ENCODE assay signal across 13 cellular contexts in the genomic region with DNA sequence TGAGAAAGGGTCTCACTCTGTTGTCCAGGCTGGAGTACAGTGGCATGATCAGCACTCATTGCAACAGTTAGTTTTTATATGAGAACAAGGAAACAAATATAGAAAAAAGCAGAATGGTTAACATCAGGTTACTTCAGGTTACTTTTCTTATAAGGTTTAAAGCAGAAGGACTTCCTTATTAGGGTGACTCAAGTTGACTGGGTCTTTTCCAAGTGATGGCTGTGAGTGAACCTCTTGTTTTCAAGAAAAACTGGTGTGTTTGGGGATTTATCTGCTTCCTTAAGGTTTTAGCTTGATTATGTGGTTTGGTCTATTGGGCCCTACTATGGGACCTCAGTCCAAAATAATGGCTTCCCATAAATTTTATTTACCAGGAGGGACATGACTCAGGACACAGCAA.
DNase-seq lines count a peak whose midpoint lies in the region; ATAC-seq, FAIRE-seq and TF ChIP-seq lines count a peak whose summit lies in the region.
"Had no signal": no experiment of that assay in that cellular context is flagged by ENCODE, and none has a peak within 500 bp of the region (broad histone marks: within the 10 kb centered on the region; RNA-seq: fewer than 3 reads in every experiment).

No MANE protein-coding gene starts in this region.

- no peaks in the 10 kb centered on the region for H3K9me3 ChIP-seq in prostate gland
- no peaks in the 10 kb centered on the region for H3K9me3 ChIP-seq in CD4-positive, alpha-beta T cell (ENCODE audit: control insufficient read depth, low read length)

- no peak overlapping the region for H3K4me3 Mint-ChIP-seq in CD4-positive, alpha-beta T cell
- no peak overlapping the region for H3K4me3 Mint-ChIP-seq in T-helper 2 cell treated with Interferon-gamma antibody and Interleukin-4, amounts not matched to agents 5 μg/mL and 100 μg/mL, for 36 hours
- H3K4me3 Mint-ChIP-seq: activated naive CD8-positive, alpha-beta T cell treated with anti-CD3 and anti-CD28 coated beads, Interleukin-2, amount 10 ng/mL, durations not matched to agents 7 days and 5 days had no signal

- TF ChIP-seq CTCF in prostate gland (IDR thresholded peaks at IDR 0.05): no peak
- no peak for TF ChIP-seq CTCF in CD4-positive, alpha-beta T cell (IDR thresholded peaks at IDR 0.05)

- no peak for TF ChIP-seq POLR2A in prostate gland (IDR thresholded peaks at IDR 0.05)

- H3K27ac ChIP-seq in epithelial cell of prostate: peak overlapping the region; percentile 73
- H3K27ac ChIP-seq in prostate gland: no peak overlapping the region
- no peak overlapping the region for H3K27ac ChIP-seq in CD4-positive, alpha-beta T cell (ENCODE audit: low read depth, low read length)

- H3K4me1 ChIP-seq in prostate gland (replicated peaks): no peaks in the 10 kb centered on the region

- CTCF ChIA-PET in CD4-positive, alpha-beta T cell (lab: Charles Lee): interaction anchor here (0.8 to 1.3 kb wide), 2 partner anchors 88 to 101 kb away, joined by 3 read pairs; no protein-coding TSS in a partner anchor

- DNase-seq in Daoy (ENCODE audit: low read depth) (peak; percentile 22), RCC 7860 (ENCODE audit: low spot score) (no peak), epithelial cell of prostate (ENCODE audit: low read depth, low spot score) (peak; percentile 62), prostate gland (ENCODE audit: low spot score) (peak; percentile 13), NCI-H1694 treated with DMSO at 0.1 percent for 48 hours (lab: John Stamatoyannopoulos, UW) (no peak), SKM-1 treated with dmso at 0.1 percent for 144 hours (lab: John Stamatoyannopoulos, UW; ENCODE audit: unreplicated experiment) (no peak)
- DNase-seq in CD4-positive, alpha-beta T cell: no peak
- DNase-seq in T-helper 2 cell treated with Interferon-gamma antibody and Interleukin-4, amounts not matched to agents 5 μg/mL and 100 μg/mL, for 36 hours (ENCODE audit: low spot score): no peak
- DNase-seq: activated naive CD8-positive, alpha-beta T cell treated with anti-CD3 and anti-CD28 coated beads, Interleukin-2, amount 10 ng/mL, durations not matched to agents 7 days and 5 days; CD4-positive, CD25-positive, alpha-beta regulatory T cell; effector CD8-positive, alpha-beta T cell; NCI-H510A treated with DMSO at 0.1 percent for 48 hours; Right ventricle myocardium superior had no signal

- POLR2A ChIA-PET in CD4-positive, alpha-beta T cell (lab: Charles Lee): interaction anchor here (0.7 to 1.8 kb wide), 3 partner anchors 17 to 99 kb away, joined by 4 to 7 read pairs (median 6); a partner anchor contains a TSS

- H3K27ac Mint-ChIP-seq in CD4-positive, alpha-beta T cell: no peak overlapping the region
- no peak overlapping the region for H3K27ac Mint-ChIP-seq in T-helper 2 cell treated with Interferon-gamma antibody and Interleukin-4, amounts not matched to agents 5 μg/mL and 100 μg/mL, for 36 hours
- H3K27ac Mint-ChIP-seq: activated naive CD8-positive, alpha-beta T cell treated with anti-CD3 and anti-CD28 coated beads, Interleukin-2, amount 10 ng/mL, durations not matched to agents 7 days and 5 days had no signal

- H3K36me3 ChIP-seq in prostate gland: no peaks in the 10 kb centered on the region

- H3K27me3 ChIP-seq in prostate gland (replicated peaks; ENCODE audit: insufficient read depth): no peaks in the 10 kb centered on the region
- no peaks in the 10 kb centered on the region for H3K27me3 ChIP-seq in CD4-positive, alpha-beta T cell (ENCODE audit: control insufficient read depth, insufficient read depth, low read length)

- FAIRE-seq in RCC 7860 (lab: Jason Lieb, UNC): peak; percentile 47

- no peak for ATAC-seq in CD4-positive, alpha-beta T cell (ENCODE audit: poor library complexity)

- H3K4me1 Mint-ChIP-seq in CD4-positive, alpha-beta T cell (ENCODE audit: low read depth): peaks cover 23% of the 10 kb centered on the region
- peaks cover 30% of the 10 kb centered on the region for H3K4me1 Mint-ChIP-seq in T-helper 2 cell treated with Interferon-gamma antibody and Interleukin-4, amounts not matched to agents 5 μg/mL and 100 μg/mL, for 36 hours (ENCODE audit: low read depth)

- peaks cover 5% of the 10 kb centered on the region for H3K36me3 Mint-ChIP-seq in CD4-positive, alpha-beta T cell (ENCODE audit: low read depth)
- peaks cover 9% of the 10 kb centered on the region for H3K36me3 Mint-ChIP-seq in T-helper 2 cell treated with Interferon-gamma antibody and Interleukin-4, amounts not matched to agents 5 μg/mL and 100 μg/mL, for 36 hours (ENCODE audit: low read depth)
- H3K36me3 Mint-ChIP-seq: CD4-positive, CD25-positive, alpha-beta regulatory T cell had no signal

- H3K27me3 Mint-ChIP-seq in CD4-positive, alpha-beta T cell: no peaks in the 10 kb centered on the region
- H3K27me3 Mint-ChIP-seq in T-helper 2 cell treated with Interferon-gamma antibody and Interleukin-4, amounts not matched to agents 5 μg/mL and 100 μg/mL, for 36 hours (ENCODE audit: low read depth): peaks cover 3% of the 10 kb centered on the region
- H3K27me3 Mint-ChIP-seq: CD4-positive, CD25-positive, alpha-beta regulatory T cell had no signal

- no peak overlapping the region for H3K4me3 ChIP-seq in prostate gland

- peaks cover 4% of the 10 kb centered on the region for H3K9me3 Mint-ChIP-seq in CD4-positive, alpha-beta T cell
- H3K9me3 Mint-ChIP-seq in T-helper 2 cell treated with Interferon-gamma antibody and Interleukin-4, amounts not matched to agents 5 μg/mL and 100 μg/mL, for 36 hours: peaks cover 17% of the 10 kb centered on the region

- intact Hi-C loops in prostate gland (cut with DNase I): loop anchor here (10.0 kb wide), 1 partner anchor 159 kb away; no protein-coding TSS in a partner anchor
- intact Hi-C loops in CD4-positive, alpha-beta T cell (cut with DNase I, micrococcal nuclease): loop anchor here in 1 of 2 experiments (2.0 to 5.0 kb wide), 2 partner anchors 27 to 78 kb away; no protein-coding TSS in a partner anchor

Comparison
In these comparisons a context has a peak if more than half of its experiments do, and no peak if none do; other contexts are left out.
1. DNase-seq: peak in Daoy (single experiment), epithelial cell of prostate (single experiment) and prostate gland (single experiment); none in RCC 7860 (single experiment), NCI-H1694 treated with DMSO at 0.1 percent for 48 hours (single experiment), SKM-1 treated with dmso at 0.1 percent for 144 hours (single experiment), CD4-positive, alpha-beta T cell (0 of 10) and T-helper 2 cell treated with Interferon-gamma antibody and Interleukin-4, amounts not matched to agents 5 μg/mL and 100 μg/mL, for 36 hours (single experiment).